ENCODE assay signal across 27 cellular contexts in the genomic region with DNA sequence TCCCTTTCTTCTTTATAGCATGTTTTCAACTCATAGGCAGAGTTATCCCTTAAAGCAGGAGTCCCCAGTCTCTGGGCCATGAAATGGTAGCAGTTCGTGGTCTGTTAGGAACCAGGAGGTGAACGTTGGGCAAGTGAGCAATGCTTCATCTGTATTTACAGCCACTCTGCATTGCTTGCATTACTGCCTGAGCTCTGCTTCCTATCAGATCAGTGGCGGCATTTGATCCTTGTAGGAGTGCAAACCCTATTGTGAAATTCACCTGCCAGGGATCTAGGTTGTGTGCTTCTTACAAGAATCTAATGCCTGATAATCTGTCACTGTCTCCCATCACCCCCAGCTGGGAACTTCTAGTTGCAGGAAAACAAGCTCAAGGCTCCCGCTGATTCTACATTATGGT. TPM values are rescaled to one million over a fixed set of nuclear protein-coding genes. Genes with fewer than 3 reads are reported as not detected.
DNase-seq lines count a peak whose midpoint lies in the region; ATAC-seq and TF ChIP-seq lines count a peak whose summit lies in the region.
"Had no signal": no experiment of that assay in that cellular context is flagged by ENCODE, and none has a peak within 500 bp of the region (broad histone marks: within the 10 kb centered on the region; RNA-seq: fewer than 3 reads in every experiment).

No MANE protein-coding gene starts in this region.

- 53 to 69% (median 65%) methylated on average over 4 of the region's 4 CpGs for WGBS in heart left ventricle, 4 donors

- H3K4me1 ChIP-seq in heart left ventricle, result peaks cover 0 to 77% (median 0%) of the 10 kb centered on the region in 12 donors
- H3K4me1 ChIP-seq: thyroid gland had no signal

- H3K27ac Mint-ChIP-seq in activated naive CD4-positive, alpha-beta T cell treated with anti-CD3 and anti-CD28 coated beads, Interleukin-2, amount 50 U/mL, for 24 hours, result peak overlapping the region; percentile 53
- H3K27ac Mint-ChIP-seq in activated T-helper 2 cell treated with anti-CD3 and anti-CD28 coated beads, Interferon-gamma antibody, Interleukin-2, Interleukin-4, amounts not matched to agents 10 μg/mL and 5 μg/mL and 100 μg/mL, durations not matched to agents 14 hours and 24 hours and 36 hours, result peak overlapping the region; percentile 62
- peak overlapping the region; percentile 94 for H3K27ac Mint-ChIP-seq in stimulated activated naive B cell treated with anti-CD40 and anti-IgM and Interleukin-4, amounts not matched to agents 10 μg/mL and 1 μg/mL and 100 μg/mL, for 72 hours

- H3K36me3 ChIP-seq in heart left ventricle, result no peaks in the 10 kb centered on the region
- H3K36me3 ChIP-seq: thyroid gland had no signal

- H3K4me3 Mint-ChIP-seq in activated naive CD4-positive, alpha-beta T cell treated with anti-CD3 and anti-CD28 coated beads, Interleukin-2, amount 50 U/mL, for 24 hours, result no peak overlapping the region
- H3K4me3 Mint-ChIP-seq in activated T-helper 2 cell treated with anti-CD3 and anti-CD28 coated beads, Interferon-gamma antibody, Interleukin-2, Interleukin-4, amounts not matched to agents 10 μg/mL and 5 μg/mL and 100 μg/mL, durations not matched to agents 14 hours and 24 hours and 36 hours (ENCODE audit: low read depth), result no peak overlapping the region
- H3K4me3 Mint-ChIP-seq in stimulated activated naive B cell treated with anti-CD40 and anti-IgM and Interleukin-4, amounts not matched to agents 10 μg/mL and 1 μg/mL and 100 μg/mL, for 72 hours, result peak overlapping the region; percentile 33 to 48
- H3K4me3 Mint-ChIP-seq: CD8-positive, alpha-beta T cell had no signal

- DNase-seq in activated naive CD4-positive, alpha-beta T cell treated with Interleukin-2 at 50 U/mL for 16 hours, result no peak
- DNase-seq in MV-4-11 (lab: John Stamatoyannopoulos, UW) (peak; percentile 20), NCI-H1417 treated with DMSO at 0.1 percent for 48 hours (lab: John Stamatoyannopoulos, UW) (no peak), heart left ventricle (no peak), Ammon's horn (ENCODE audit: low spot score) (no peak)
- no peak for DNase-seq in activated T-helper 2 cell treated with anti-CD3 and anti-CD28 coated beads, Interferon-gamma antibody, Interleukin-2, Interleukin-4, amounts not matched to agents 10 μg/mL and 5 μg/mL and 100 μg/mL, durations not matched to agents 14 hours and 24 hours and 36 hours (ENCODE audit: low spot score)
- no peak for DNase-seq in stimulated activated naive B cell treated with anti-CD40 and anti-IgM and Interleukin-4, amounts not matched to agents 10 μg/mL and 1 μg/mL and 100 μg/mL, for 72 hours
- DNase-seq: activated CD4-positive, alpha-beta T cell treated with anti-CD3 and anti-CD28 coated beads, Interleukin-2, amount 50 U/mL, for 4 hours; activated T-cell treated with anti-CD3 and anti-CD28 coated beads, Interleukin-2, amount 50 U/mL, for 1 hour; amygdala; CD8-positive, alpha-beta T cell; DMS53; GF-D8; HCEC 1CT; NCI-H2029; nucleus accumbens; PC-9; SHP77 treated with DMSO at 0.1 percent for 48 hours; stimulated activated naive CD4-positive, alpha-beta T cell; SW 1271; thyroid gland had no signal

- intact Hi-C loops in activated T-helper 2 cell treated with anti-CD3 and anti-CD28 coated beads, Interferon-gamma antibody, Interleukin-2, Interleukin-4, amounts not matched to agents 10 μg/mL and 5 μg/mL and 100 μg/mL, durations not matched to agents 14 hours and 24 hours and 36 hours (cut with micrococcal nuclease), result loop anchor here (5.0 to 10.0 kb wide), 4 partner anchors 134 to 1991 kb away; no protein-coding TSS in a partner anchor
- intact Hi-C loops in heart left ventricle (cut with DNase I), result no loop called here

- H3K27me3 ChIP-seq in heart left ventricle, result no peaks in the 10 kb centered on the region
- H3K27me3 ChIP-seq: thyroid gland had no signal

- no peak for ATAC-seq in stimulated activated naive B cell treated with anti-CD40 and anti-IgM and Interleukin-4, amounts not matched to agents 10 μg/mL and 1 μg/mL and 100 μg/mL, for 72 hours (replicated peaks)
- no peak for ATAC-seq in heart left ventricle
- ATAC-seq: CD8-positive, alpha-beta T cell; K562 had no signal

- H3K9me3 ChIP-seq in heart left ventricle, result no peaks in the 10 kb centered on the region
- H3K9me3 ChIP-seq: thyroid gland had no signal

- no peak for TF ChIP-seq POLR2A in heart left ventricle (IDR thresholded peaks at IDR 0.05)

- peaks cover 65% of the 10 kb centered on the region for H3K4me1 Mint-ChIP-seq in activated naive CD4-positive, alpha-beta T cell treated with anti-CD3 and anti-CD28 coated beads, Interleukin-2, amount 50 U/mL, for 24 hours
- H3K4me1 Mint-ChIP-seq in activated T-helper 2 cell treated with anti-CD3 and anti-CD28 coated beads, Interferon-gamma antibody, Interleukin-2, Interleukin-4, amounts not matched to agents 10 μg/mL and 5 μg/mL and 100 μg/mL, durations not matched to agents 14 hours and 24 hours and 36 hours (ENCODE audit: low read depth), result peaks cover 77% of the 10 kb centered on the region
- peaks cover 52 to 82% of the 10 kb centered on the region in 2 donors for H3K4me1 Mint-ChIP-seq in stimulated activated naive B cell treated with anti-CD40 and anti-IgM and Interleukin-4, amounts not matched to agents 10 μg/mL and 1 μg/mL and 100 μg/mL, for 72 hours

- peak overlapping the region in 1 of 12 donors; percentile 74 for H3K27ac ChIP-seq in heart left ventricle
- H3K27ac ChIP-seq: coronary artery, PC-9, thyroid gland had no signal

- H3K27me3 Mint-ChIP-seq in activated naive CD4-positive, alpha-beta T cell treated with anti-CD3 and anti-CD28 coated beads, Interleukin-2, amount 50 U/mL, for 24 hours, result no peaks in the 10 kb centered on the region
- H3K27me3 Mint-ChIP-seq in activated T-helper 2 cell treated with anti-CD3 and anti-CD28 coated beads, Interferon-gamma antibody, Interleukin-2, Interleukin-4, amounts not matched to agents 10 μg/mL and 5 μg/mL and 100 μg/mL, durations not matched to agents 14 hours and 24 hours and 36 hours (ENCODE audit: low read depth), result no peaks in the 10 kb centered on the region
- no peaks in the 10 kb centered on the region for H3K27me3 Mint-ChIP-seq in stimulated activated naive B cell treated with anti-CD40 and anti-IgM and Interleukin-4, amounts not matched to agents 10 μg/mL and 1 μg/mL and 100 μg/mL, for 72 hours

- H3K36me3 Mint-ChIP-seq in activated naive CD4-positive, alpha-beta T cell treated with anti-CD3 and anti-CD28 coated beads, Interleukin-2, amount 50 U/mL, for 24 hours, result no peaks in the 10 kb centered on the region
- no peaks in the 10 kb centered on the region for H3K36me3 Mint-ChIP-seq in activated T-helper 2 cell treated with anti-CD3 and anti-CD28 coated beads, Interferon-gamma antibody, Interleukin-2, Interleukin-4, amounts not matched to agents 10 μg/mL and 5 μg/mL and 100 μg/mL, durations not matched to agents 14 hours and 24 hours and 36 hours (ENCODE audit: low read depth)
- peaks cover 0 to 4% of the 10 kb centered on the region in 2 donors for H3K36me3 Mint-ChIP-seq in stimulated activated naive B cell treated with anti-CD40 and anti-IgM and Interleukin-4, amounts not matched to agents 10 μg/mL and 1 μg/mL and 100 μg/mL, for 72 hours
- H3K36me3 Mint-ChIP-seq: CD8-positive, alpha-beta T cell had no signal

- TF ChIP-seq CTCF in heart left ventricle (IDR thresholded peaks at IDR 0.05), result no peak

- H3K9me3 Mint-ChIP-seq in activated naive CD4-positive, alpha-beta T cell treated with anti-CD3 and anti-CD28 coated beads, Interleukin-2, amount 50 U/mL, for 24 hours, result no peaks in the 10 kb centered on the region
- peaks cover 5% of the 10 kb centered on the region for H3K9me3 Mint-ChIP-seq in activated T-helper 2 cell treated with anti-CD3 and anti-CD28 coated beads, Interferon-gamma antibody, Interleukin-2, Interleukin-4, amounts not matched to agents 10 μg/mL and 5 μg/mL and 100 μg/mL, durations not matched to agents 14 hours and 24 hours and 36 hours
- H3K9me3 Mint-ChIP-seq in stimulated activated naive B cell treated with anti-CD40 and anti-IgM and Interleukin-4, amounts not matched to agents 10 μg/mL and 1 μg/mL and 100 μg/mL, for 72 hours, result peaks cover 0 to 3% of the 10 kb centered on the region in 2 donors
- H3K9me3 Mint-ChIP-seq: CD8-positive, alpha-beta T cell had no signal

- no peak overlapping the region for H3K4me3 ChIP-seq in heart left ventricle
- H3K4me3 ChIP-seq: coronary artery, K562, PC-9, thyroid gland had no signal

RNA-seq across cellular contexts. Expression of a gene that starts 39.8 kb away (rescaled TPM):
- 1.1 TPM in 2 replicates for total RNA-seq in activated T-helper 2 cell treated with anti-CD3 and anti-CD28 coated beads, Interferon-gamma antibody, Interleukin-2, Interleukin-4, amounts not matched to agents 10 μg/mL and 5 μg/mL and 100 μg/mL, durations not matched to agents 14 hours and 24 hours and 36 hours
- total RNA-seq in heart left ventricle, result under 1 TPM in 2 of 9 donors, not detected in 7; 0.14 to 0.83 TPM
- not detected for polyA plus RNA-seq in heart left ventricle
- total RNA-seq: fibroblast of lung, K562, kidney epithelial cell, lung microvascular endothelial cell, PC-9 had no signal
- polyA plus RNA-seq: fibroblast of lung, K562 had no signal

Comparison
In these comparisons a context has a peak if more than half of its experiments do, and no peak if none do; other contexts are left out.
1. H3K4me3 Mint-ChIP-seq: peak in stimulated activated naive B cell treated with anti-CD40 and anti-IgM and Interleukin-4, amounts not matched to agents 10 μg/mL and 1 μg/mL and 100 μg/mL, for 72 hours (2 of 2); none in activated naive CD4-positive, alpha-beta T cell treated with anti-CD3 and anti-CD28 coated beads, Interleukin-2, amount 50 U/mL, for 24 hours (single experiment) and activated T-helper 2 cell treated with anti-CD3 and anti-CD28 coated beads, Interferon-gamma antibody, Interleukin-2, Interleukin-4, amounts not matched to agents 10 μg/mL and 5 μg/mL and 100 μg/mL, durations not matched to agents 14 hours and 24 hours and 36 hours (single experiment).
2. Peak in every context shown above with its lines, with median percentiles within 50 percentile points of each other: H3K27ac Mint-ChIP-seq.